ENCODE assay signal across 8 cellular contexts in the genomic region with DNA sequence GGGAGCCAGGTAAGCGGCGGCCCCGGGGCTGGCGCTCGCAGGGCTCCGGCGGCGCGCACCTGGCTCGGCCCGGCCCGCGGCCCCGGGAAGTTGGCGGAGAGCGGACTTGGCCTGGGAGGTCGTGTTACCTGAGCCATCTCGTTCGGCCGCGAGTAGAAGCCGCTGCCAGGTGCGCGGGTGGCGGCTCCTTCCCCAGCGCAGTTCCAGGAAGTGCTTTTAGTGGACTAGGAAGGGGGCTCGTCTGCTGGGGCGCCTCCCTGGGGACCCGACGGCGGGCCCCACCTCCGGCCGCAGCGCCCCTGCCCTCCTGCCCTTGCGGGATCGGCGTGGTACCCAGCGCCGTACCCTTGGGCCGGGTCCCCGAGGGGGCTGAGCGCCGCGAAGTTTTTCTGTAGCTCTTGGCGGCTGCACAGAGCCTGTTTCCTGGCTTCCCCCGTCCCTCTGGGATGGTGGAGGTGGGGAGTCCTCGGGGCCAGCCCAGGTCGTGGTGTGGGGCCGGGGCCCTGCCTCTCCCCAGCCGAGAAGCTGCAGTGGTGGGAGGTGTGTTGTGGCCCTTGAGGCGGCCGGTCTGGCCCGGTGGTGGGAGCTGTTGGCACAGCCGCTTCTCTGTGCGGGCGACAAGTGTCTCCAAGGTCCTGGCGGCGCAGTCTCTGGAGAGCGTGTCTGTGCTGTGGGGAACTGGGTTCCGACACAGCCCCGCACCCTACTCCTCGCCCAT.
DNase-seq lines count a peak whose midpoint lies in the region; ATAC-seq and TF ChIP-seq lines count a peak whose summit lies in the region.

No MANE protein-coding gene starts in this region.

- no peaks in the 10 kb centered on the region for H3K9me3 Mint-ChIP-seq in activated CD4-positive, alpha-beta T cell treated with anti-CD3 and anti-CD28 coated beads, Interleukin-2, amount 10 ng/mL, durations not matched to agents 24 days and 14 days
- no peaks in the 10 kb centered on the region for H3K9me3 Mint-ChIP-seq in progenitor cell of endocrine pancreas (ENCODE audit: low read depth)

- peak; percentile 23 for ATAC-seq in HG03432 (IDR thresholded peaks at IDR 0.05; ENCODE audit: unreplicated experiment)

- peaks cover 50% of the 10 kb centered on the region for H3K4me1 Mint-ChIP-seq in activated CD4-positive, alpha-beta T cell treated with anti-CD3 and anti-CD28 coated beads, Interleukin-2, amount 10 ng/mL, durations not matched to agents 24 days and 14 days
- H3K4me1 Mint-ChIP-seq in progenitor cell of endocrine pancreas (ENCODE audit: low read depth): peaks cover 52% of the 10 kb centered on the region

- intact Hi-C loops in activated CD4-positive, alpha-beta T cell treated with anti-CD3 and anti-CD28 coated beads, Interleukin-2, amount 10 ng/mL, durations not matched to agents 24 days and 14 days (cut with micrococcal nuclease): loop anchor here (1.0 to 2.0 kb wide), 2 partner anchors 20 to 168 kb away; partner anchors contain the start of gene EVI2A

- peak overlapping the region; percentile 94 for H3K4me3 Mint-ChIP-seq in activated CD4-positive, alpha-beta T cell treated with anti-CD3 and anti-CD28 coated beads, Interleukin-2, amount 10 ng/mL, durations not matched to agents 24 days and 14 days
- H3K4me3 Mint-ChIP-seq in progenitor cell of endocrine pancreas (ENCODE audit: low read depth): peak overlapping the region; percentile 83

- H3K36me3 Mint-ChIP-seq in activated CD4-positive, alpha-beta T cell treated with anti-CD3 and anti-CD28 coated beads, Interleukin-2, amount 10 ng/mL, durations not matched to agents 24 days and 14 days (ENCODE audit: low read depth): peaks cover 6% of the 10 kb centered on the region
- no peaks in the 10 kb centered on the region for H3K36me3 Mint-ChIP-seq in progenitor cell of endocrine pancreas (ENCODE audit: insufficient read depth)

- no peak for TF ChIP-seq CTCF in progenitor cell of endocrine pancreas (IDR thresholded peaks at IDR 0.05; ENCODE audit: unreplicated experiment)

- H3K27ac Mint-ChIP-seq in activated CD4-positive, alpha-beta T cell treated with anti-CD3 and anti-CD28 coated beads, Interleukin-2, amount 10 ng/mL, durations not matched to agents 24 days and 14 days: peak overlapping the region; percentile 88
- peak overlapping the region; percentile 97 for H3K27ac Mint-ChIP-seq in progenitor cell of endocrine pancreas

- peak; percentile 52 for DNase-seq in activated T-cell treated with anti-CD3 and anti-CD28 coated beads, Interleukin-2, amount 50 U/mL, for 1 hour
- DNase-seq in activated T-cell treated with anti-CD3 and anti-CD28 coated beads for 4 hours (no peak), globus pallidus (ENCODE audit: low spot score) (peak; percentile 51), progenitor cell of endocrine pancreas (ENCODE audit: low spot score, unreplicated experiment) (no peak), NCI-H1930 (lab: John Stamatoyannopoulos, UW) (no peak), DMS114 treated with DMSO at 0.1 percent for 48 hours (lab: John Stamatoyannopoulos, UW; ENCODE audit: unreplicated experiment) (no peak)
- DNase-seq in activated CD4-positive, alpha-beta T cell treated with anti-CD3 and anti-CD28 coated beads, Interleukin-2, amount 10 ng/mL, durations not matched to agents 24 days and 14 days: peak; percentile 78

- H3K27me3 Mint-ChIP-seq in activated CD4-positive, alpha-beta T cell treated with anti-CD3 and anti-CD28 coated beads, Interleukin-2, amount 10 ng/mL, durations not matched to agents 24 days and 14 days: peaks cover 3% of the 10 kb centered on the region
- no peaks in the 10 kb centered on the region for H3K27me3 Mint-ChIP-seq in progenitor cell of endocrine pancreas

Comparison
In these comparisons a context has a peak if more than half of its experiments do, and no peak if none do; other contexts are left out.
1. DNase-seq: peak in activated T-cell treated with anti-CD3 and anti-CD28 coated beads, Interleukin-2, amount 50 U/mL, for 1 hour (single experiment), activated CD4-positive, alpha-beta T cell treated with anti-CD3 and anti-CD28 coated beads, Interleukin-2, amount 10 ng/mL, durations not matched to agents 24 days and 14 days (single experiment) and globus pallidus (single experiment); none in activated T-cell treated with anti-CD3 and anti-CD28 coated beads for 4 hours (single experiment), progenitor cell of endocrine pancreas (single experiment), NCI-H1930 (0 of 2) and DMS114 treated with DMSO at 0.1 percent for 48 hours (single experiment).